ENCODE assay signal across 7 cellular contexts in the genomic region with DNA sequence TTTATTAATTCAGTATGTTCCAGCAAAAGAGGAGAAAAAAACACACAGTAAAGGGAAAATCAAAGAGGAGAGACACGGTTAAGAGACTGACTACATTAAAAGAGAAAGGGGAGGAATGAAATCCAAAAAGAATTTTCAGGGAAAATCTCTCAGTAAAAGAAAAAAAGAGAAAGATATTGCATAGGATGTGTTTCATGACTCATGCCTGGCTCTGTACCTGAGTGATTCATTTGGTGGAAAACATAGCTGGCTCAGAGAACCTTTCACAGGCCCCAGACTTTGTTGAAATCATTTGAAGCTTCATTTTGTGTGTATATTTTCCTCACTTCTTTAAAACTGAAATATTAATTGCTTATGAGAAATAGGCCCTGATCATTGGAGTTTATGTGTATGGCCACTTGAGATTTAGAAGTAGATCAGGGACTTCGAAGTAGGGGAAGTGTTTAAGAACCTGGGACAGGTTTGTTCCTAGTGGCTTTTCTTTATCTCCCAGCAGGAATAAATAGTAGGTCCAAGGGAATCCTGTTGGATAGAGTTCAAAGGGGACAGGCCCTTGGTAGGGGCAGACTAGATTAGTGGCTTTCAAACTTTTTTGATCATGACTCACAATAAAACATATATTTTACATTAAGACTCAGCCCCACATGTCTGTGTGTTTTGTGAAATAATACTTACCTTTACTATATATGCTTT.
DNase-seq lines count a peak whose midpoint lies in the region; ATAC-seq, FAIRE-seq and TF ChIP-seq lines count a peak whose summit lies in the region.

No MANE protein-coding gene starts in this region.

- H4K20me1 ChIP-seq in SK-N-SH (ENCODE audit: insufficient read depth): no peaks in the 10 kb centered on the region

- peak; percentile 89 for FAIRE-seq in H54 (lab: Jason Lieb, UNC)

- TF ChIP-seq CTCF in SK-N-SH (IDR thresholded peaks at IDR 0.05): no peak

- H3K36me3 Mint-ChIP-seq in stimulated activated memory B cell treated with anti-CD40 and anti-IgM and Interleukin-4, amounts not matched to agents 10 μg/mL and 1 μg/mL and 100 μg/mL, for 72 hours: no peaks in the 10 kb centered on the region

- DNase-seq in H54 (ENCODE audit: insufficient read length, low spot score) (no peak), SK-N-SH (no peak), fibroblast of peridontal ligament (ENCODE audit: extremely low read depth) (peak; percentile 65), NCI-H69 (lab: John Stamatoyannopoulos, UW) (no peak)

- peaks cover 9% of the 10 kb centered on the region for H3F3A ChIP-seq in SK-N-SH (replicated peaks; ENCODE audit: insufficient read depth)

- H3K36me3 ChIP-seq in SK-N-SH (replicated peaks in 1 of 2; ENCODE audit: control insufficient read depth in 1 of 2, insufficient read depth in 2 of 2, low read length in 1 of 2): no peaks in the 10 kb centered on the region

- TF ChIP-seq POLR2A in H54 (IDR thresholded peaks at IDR 0.05; ENCODE audit: low read depth, low read length) (no peak), GM18505 (IDR thresholded peaks at IDR 0.05; ENCODE audit: borderline replicate concordance, extremely low read depth, insufficient read depth, insufficient read length) (no peak)

- POLR2A ChIA-PET in SK-N-SH (lab: Yijun Ruan, JAX): no interaction called here

- H3K9me2 ChIP-seq in SK-N-SH: no peaks in the 10 kb centered on the region

- no peaks in the 10 kb centered on the region for H3K27me3 ChIP-seq in SK-N-SH (ENCODE audit: insufficient read depth)

- H2AFZ ChIP-seq in SK-N-SH (ENCODE audit: low read depth): no peak overlapping the region; the same call in 1 of the 2 replicates

- CTCF ChIA-PET in SK-N-SH (lab: Yijun Ruan, JAX): interaction anchor here (1.1 kb wide), 1 partner anchor 209 kb away, joined by 3 read pairs; no protein-coding TSS in a partner anchor

- peaks cover 45% of the 10 kb centered on the region for H3K4me1 Mint-ChIP-seq in stimulated activated memory B cell treated with anti-CD40 and anti-IgM and Interleukin-4, amounts not matched to agents 10 μg/mL and 1 μg/mL and 100 μg/mL, for 72 hours

- H3K27ac ChIP-seq in SK-N-SH (ENCODE audit: low read depth in 2 of 2, low read length in 1 of 2): peak overlapping the region in 1 of 2 experiments; percentile 60; a peak in 2 of 4 replicates

- no peaks in the 10 kb centered on the region for H3K79me2 ChIP-seq in SK-N-SH (ENCODE audit: insufficient read depth)

- H3K27ac Mint-ChIP-seq in stimulated activated memory B cell treated with anti-CD40 and anti-IgM and Interleukin-4, amounts not matched to agents 10 μg/mL and 1 μg/mL and 100 μg/mL, for 72 hours: peak overlapping the region; percentile 21

- WGBS in SK-N-SH (ENCODE audit: low lambda C conversion rate): 70% methylated on average over 2 of the region's 2 CpGs

- no peaks in the 10 kb centered on the region for H3K9me3 ChIP-seq in SK-N-SH

- no peak for TF ChIP-seq RAD21 in SK-N-SH (IDR thresholded peaks at IDR 0.05; ENCODE audit: low read length)

- no peak for ATAC-seq in stimulated activated memory B cell treated with anti-CD40 and anti-IgM and Interleukin-4, amounts not matched to agents 10 μg/mL and 1 μg/mL and 100 μg/mL, for 72 hours
- no peak for ATAC-seq in GM21737 (IDR thresholded peaks at IDR 0.05; ENCODE audit: unreplicated experiment)
- ATAC-seq in GM18505 (IDR thresholded peaks at IDR 0.05; ENCODE audit: unreplicated experiment): no peak

- H3K4me3 ChIP-seq in SK-N-SH (ENCODE audit: low read depth in 2 of 2, low read length in 1 of 2): no peak overlapping the region

- H3K4me2 ChIP-seq in SK-N-SH: no peak overlapping the region

- H3K4me3 Mint-ChIP-seq in stimulated activated memory B cell treated with anti-CD40 and anti-IgM and Interleukin-4, amounts not matched to agents 10 μg/mL and 1 μg/mL and 100 μg/mL, for 72 hours: no peak overlapping the region

- H3K9me3 Mint-ChIP-seq in stimulated activated memory B cell treated with anti-CD40 and anti-IgM and Interleukin-4, amounts not matched to agents 10 μg/mL and 1 μg/mL and 100 μg/mL, for 72 hours: no peaks in the 10 kb centered on the region

- H3K27me3 Mint-ChIP-seq in stimulated activated memory B cell treated with anti-CD40 and anti-IgM and Interleukin-4, amounts not matched to agents 10 μg/mL and 1 μg/mL and 100 μg/mL, for 72 hours: no peaks in the 10 kb centered on the region

- H3K9ac ChIP-seq in SK-N-SH: no peak overlapping the region

- no peak for TF ChIP-seq EP300 in SK-N-SH (IDR thresholded peaks at IDR 0.05; ENCODE audit: borderline replicate concordance in 1 of 2, low read depth in 1 of 2, low read length in 1 of 2)

- peaks cover 0 to 3% of the 10 kb centered on the region in 2 experiments; a peak in 2 of 4 replicates for H3K4me1 ChIP-seq in SK-N-SH (ENCODE audit: control insufficient read depth in 1 of 2, insufficient read depth in 2 of 2, low read depth in 1 of 2, low read length in 1 of 2)

TF ChIP-seq in SK-N-SH, 30 proteins besides CTCF, POLR2A, EP300 and RAD21:
- peak; percentile 82 for TF ChIP-seq FOSL2 (IDR thresholded peaks at IDR 0.05; ENCODE audit: borderline replicate concordance, low read depth)
- no peak for TF ChIP-seq GATA2 (CRISPR knock-in tag; IDR thresholded peaks at IDR 0.05)
- TF ChIP-seq TCF12 (IDR thresholded peaks at IDR 0.05): 0 out of 2 replicates have a peak, but pooled peaks have one; percentile 11
- TF ChIP-seq JUND (IDR thresholded peaks at IDR 0.05): peak; percentile 69
- no peak for TF ChIP-seq GABPA (IDR thresholded peaks at IDR 0.05; ENCODE audit: low read depth)
TF ChIP-seq in SK-N-SH: peak in this region for 3.
